8 cellular contexts compared by ENCODE assay signal in genomic region chrX:130172127-130172834, GRCh38. TPM values are rescaled to one million over a fixed set of nuclear protein-coding genes. Genes with fewer than 3 reads are reported as not detected.
DNase-seq lines count a peak whose midpoint lies in the region; ATAC-seq and TF ChIP-seq lines count a peak whose summit lies in the region.

No MANE protein-coding gene starts in this region.

- intact Hi-C loops in dorsolateral prefrontal cortex (cut with DNase I), result loop anchor here in 1 of 2 donors (5.0 kb wide), 1 partner anchor 50 kb away; no protein-coding TSS in a partner anchor

- H4K20me1 ChIP-seq in BLaER1 treated with 17β-estradiol and CSF1 and Interleukin-3, amounts not matched to agents 10 nM and 100 nM, result peaks cover 0 to 5% (median 0%) of the 10 kb centered on the region in 11 experiments; a peak in 2 of 22 replicates
- H4K20me1 ChIP-seq in Karpas-422 (ENCODE audit: insufficient read depth, low read depth, low read length), result no peaks in the 10 kb centered on the region

- peaks cover 0 to 20% (median 12%) of the 10 kb centered on the region in 11 experiments; a peak in 12 of 22 replicates for H3K9me3 ChIP-seq in BLaER1 treated with 17β-estradiol and CSF1 and Interleukin-3, amounts not matched to agents 10 nM and 100 nM (replicated peaks in 1 of 11)
- no peaks in the 10 kb centered on the region for H3K9me3 ChIP-seq in Karpas-422 (ENCODE audit: low read length)

- H3K4me3 Mint-ChIP-seq in nephron progenitor cell, result peak overlapping the region; percentile 79

- peaks cover 38% of the 10 kb centered on the region for H3K9me3 Mint-ChIP-seq in nephron progenitor cell

- H2AFZ ChIP-seq in Karpas-422 (ENCODE audit: low read length), result peak overlapping the region; percentile 52

- H3K4me1 ChIP-seq in BLaER1 treated with 17β-estradiol and CSF1 and Interleukin-3, amounts not matched to agents 10 nM and 100 nM, result peaks cover 27 to 71% (median 44%) of the 10 kb centered on the region in 10 experiments; a peak in 19 of 20 replicates
- H3K4me1 ChIP-seq in Karpas-422 (ENCODE audit: low read length), result peaks cover 52% of the 10 kb centered on the region

- ATAC-seq in GM18520 (IDR thresholded peaks at IDR 0.05; ENCODE audit: unreplicated experiment), result no peak

- TF ChIP-seq CTCF in dorsolateral prefrontal cortex (IDR thresholded peaks at IDR 0.05 in 54 of 56, conservative IDR thresholded peaks at IDR 0.05 in 2 of 56; ENCODE audit: low read depth in 1 of 56, partially characterized antibody in 56 of 56) (no peak), nephron progenitor cell (IDR thresholded peaks at IDR 0.05) (no peak)

- no peak overlapping the region for H3K27ac Mint-ChIP-seq in nephron progenitor cell

- no peaks in the 10 kb centered on the region for H3K36me3 ChIP-seq in BLaER1 treated with 17β-estradiol and CSF1 and Interleukin-3, amounts not matched to agents 10 nM and 100 nM
- no peaks in the 10 kb centered on the region for H3K36me3 ChIP-seq in Karpas-422 (ENCODE audit: insufficient read depth, low read length)

- H3K4me3 ChIP-seq in BLaER1 treated with 17β-estradiol and CSF1 and Interleukin-3, amounts not matched to agents 10 nM and 100 nM, result peak overlapping the region; percentile 41 to 65 (median 52); a peak in 19 of 20 replicates
- peak overlapping the region; percentile 72 for H3K4me3 ChIP-seq in Karpas-422 (ENCODE audit: low read length)
- H3K4me3 ChIP-seq in dorsolateral prefrontal cortex, result peak overlapping the region; percentile 34 to 78 (median 64)

- no peaks in the 10 kb centered on the region for H3K9me2 ChIP-seq in Karpas-422 (replicated peaks; ENCODE audit: insufficient read depth, low read length)

- peak overlapping the region in 5 of 11 experiments; percentile 60 to 82 (median 74); a peak in 7 of 22 replicates for H3K27ac ChIP-seq in BLaER1 treated with 17β-estradiol and CSF1 and Interleukin-3, amounts not matched to agents 10 nM and 100 nM
- peak overlapping the region; percentile 79 for H3K27ac ChIP-seq in Karpas-422 (ENCODE audit: low read length)
- peak overlapping the region; percentile 18 to 97 (median 93) for H3K27ac ChIP-seq in dorsolateral prefrontal cortex

- peak overlapping the region in 5 of 11 experiments; percentile 29 to 66 (median 60); a peak in 4 of 22 replicates for H3K9ac ChIP-seq in BLaER1 treated with 17β-estradiol and CSF1 and Interleukin-3, amounts not matched to agents 10 nM and 100 nM
- H3K9ac ChIP-seq in Karpas-422 (ENCODE audit: low read length), result peak overlapping the region; percentile 79

- no peaks in the 10 kb centered on the region for H3K36me3 Mint-ChIP-seq in nephron progenitor cell (ENCODE audit: low read depth)

- peaks cover 34% of the 10 kb centered on the region for H3K27me3 Mint-ChIP-seq in nephron progenitor cell (ENCODE audit: low read depth, poor library complexity)

- H3K79me2 ChIP-seq in Karpas-422 (ENCODE audit: low read length), result peaks cover 18% of the 10 kb centered on the region; the same call in 1 of the 2 replicates

- H3K4me1 Mint-ChIP-seq in nephron progenitor cell, result peaks cover 19% of the 10 kb centered on the region

- H3K4me2 ChIP-seq in BLaER1 treated with 17β-estradiol and CSF1 and Interleukin-3, amounts not matched to agents 10 nM and 100 nM, result peak overlapping the region; percentile 58 to 86 (median 68); a peak in 21 of 22 replicates
- peak overlapping the region; percentile 77 for H3K4me2 ChIP-seq in Karpas-422 (ENCODE audit: low read depth, low read length, poor library complexity, severe bottlenecking)

- H3K27me3 ChIP-seq in BLaER1 treated with 17β-estradiol and CSF1 and Interleukin-3, amounts not matched to agents 10 nM and 100 nM, result peaks cover 75 to 98% (median 90%) of the 10 kb centered on the region in 11 experiments
- H3K27me3 ChIP-seq in Karpas-422 (ENCODE audit: low read length) (no peaks in the 10 kb centered on the region), dorsolateral prefrontal cortex (peaks cover 0 to 66% (median 4%) of the 10 kb centered on the region in 45 donors)

- DNase-seq in Karpas-422 (no peak), dorsolateral prefrontal cortex (no peak), nephron progenitor cell (peak; percentile 14), DMS53 treated with DMSO at 0.1 percent for 48 hours (lab: John Stamatoyannopoulos, UW; ENCODE audit: unreplicated experiment) (no peak), NCI-H2107 (lab: John Stamatoyannopoulos, UW) (no peak), GDM1 (lab: John Stamatoyannopoulos, UW) (no peak)

RNA-seq across cellular contexts. Expression of gene RAB33A, which starts 0.5 kb away (rescaled TPM):
- total RNA-seq in Karpas-422 (2014; rRNA removed; shearing (Covaris generic); ENCODE audit: low replicate concordance), result 10.3 and 25.8 TPM in 2 replicates
- 10 to 100 TPM in 119 of 120 experiments, 1 to 10 TPM in 1; 2.6 to 58.1 (median 22.7) TPM for total RNA-seq in dorsolateral prefrontal cortex

RNA-seq across cellular contexts. Expression of gene AIFM1, which starts 6.6 kb away (rescaled TPM):
- 25.8 and 37.4 TPM in 2 replicates for total RNA-seq in Karpas-422 (2014; rRNA removed; shearing (Covaris generic); ENCODE audit: low replicate concordance)
- 10 to 100 TPM; 12.9 to 31.9 (median 21.2) TPM for total RNA-seq in dorsolateral prefrontal cortex
